In genomic region chr19:43468354-43469159, GRCh38 we compare ENCODE assay signal across 17 cellular contexts. TPM values are rescaled to one million over a fixed set of nuclear protein-coding genes. Genes with fewer than 3 reads are reported as not detected.
A peak's percentile ranks its signal among the peaks of the same experiment; 100 is the strongest.
DNase-seq lines count a peak whose midpoint lies in the region; ATAC-seq and TF ChIP-seq lines count a peak whose summit lies in the region.
"Had no signal": no experiment of that assay in that cellular context is flagged by ENCODE, and none has a peak within 500 bp of the region (broad histone marks: within the 10 kb centered on the region; RNA-seq: fewer than 3 reads in every experiment).

No MANE protein-coding gene starts in this region.

- peak overlapping the region; percentile 75 for H3K27ac Mint-ChIP-seq in activated naive CD4-positive, alpha-beta T cell treated with anti-CD3 and anti-CD28 coated beads for 36 hours
- H3K27ac Mint-ChIP-seq in activated naive CD4-positive, alpha-beta T cell treated with anti-CD3 and anti-CD28 coated beads, Interleukin-2, amount 50 U/mL, for 72 hours = peak overlapping the region in 1 of 2 donors; percentile 71
- H3K27ac Mint-ChIP-seq in dendritic cell treated with granulocyte-macrophage colony-stimulating factor and Interleukin-4, amounts not matched to agents 40 ng/mL and 50 ng/mL, for 4 days = peak overlapping the region; percentile 52
- peak overlapping the region; percentile 87 for H3K27ac Mint-ChIP-seq in type B pancreatic cell
- H3K27ac Mint-ChIP-seq: WTC11 had no signal

- H3K27ac ChIP-seq in RWPE1 = peak overlapping the region; percentile 79

- intact Hi-C loops in activated naive CD4-positive, alpha-beta T cell treated with anti-CD3 and anti-CD28 coated beads for 36 hours (cut with micrococcal nuclease) = loop anchor here (10.0 kb wide), 1 partner anchor 316 kb away; the partner anchor contains the start of gene KCNN4
- intact Hi-C loops in dendritic cell treated with granulocyte-macrophage colony-stimulating factor and Interleukin-4, amounts not matched to agents 40 ng/mL and 50 ng/mL, for 4 days (cut with micrococcal nuclease) = no loop called here

- no peak overlapping the region for H3K4me3 Mint-ChIP-seq in activated naive CD4-positive, alpha-beta T cell treated with anti-CD3 and anti-CD28 coated beads for 36 hours
- H3K4me3 Mint-ChIP-seq in dendritic cell treated with granulocyte-macrophage colony-stimulating factor and Interleukin-4, amounts not matched to agents 40 ng/mL and 50 ng/mL, for 4 days = no peak overlapping the region
- no peak overlapping the region for H3K4me3 Mint-ChIP-seq in type B pancreatic cell
- H3K4me3 Mint-ChIP-seq: WTC11 had no signal

- no peaks in the 10 kb centered on the region for H3K9me3 Mint-ChIP-seq in activated naive CD4-positive, alpha-beta T cell treated with anti-CD3 and anti-CD28 coated beads for 36 hours
- H3K9me3 Mint-ChIP-seq in activated naive CD4-positive, alpha-beta T cell treated with anti-CD3 and anti-CD28 coated beads, Interleukin-2, amount 50 U/mL, for 72 hours = no peaks in the 10 kb centered on the region
- H3K9me3 Mint-ChIP-seq in dendritic cell treated with granulocyte-macrophage colony-stimulating factor and Interleukin-4, amounts not matched to agents 40 ng/mL and 50 ng/mL, for 4 days = no peaks in the 10 kb centered on the region
- no peaks in the 10 kb centered on the region for H3K9me3 Mint-ChIP-seq in type B pancreatic cell
- H3K9me3 Mint-ChIP-seq: WTC11 had no signal

- POLR2A ChIA-PET in RWPE1 (lab: Yijun Ruan, JAX; ENCODE audit: low non-redundant PET) = no interaction called here

- H3K36me3 Mint-ChIP-seq in activated naive CD4-positive, alpha-beta T cell treated with anti-CD3 and anti-CD28 coated beads for 36 hours (ENCODE audit: low read depth) = no peaks in the 10 kb centered on the region
- H3K36me3 Mint-ChIP-seq in activated naive CD4-positive, alpha-beta T cell treated with anti-CD3 and anti-CD28 coated beads, Interleukin-2, amount 50 U/mL, for 72 hours = no peaks in the 10 kb centered on the region
- peaks cover 6% of the 10 kb centered on the region for H3K36me3 Mint-ChIP-seq in dendritic cell treated with granulocyte-macrophage colony-stimulating factor and Interleukin-4, amounts not matched to agents 40 ng/mL and 50 ng/mL, for 4 days (ENCODE audit: low read depth)
- H3K36me3 Mint-ChIP-seq in type B pancreatic cell = no peaks in the 10 kb centered on the region
- H3K36me3 Mint-ChIP-seq: WTC11 had no signal

- H3K4me1 Mint-ChIP-seq in activated naive CD4-positive, alpha-beta T cell treated with anti-CD3 and anti-CD28 coated beads for 36 hours (ENCODE audit: low read depth) = peaks cover 64% of the 10 kb centered on the region
- peaks cover 59% of the 10 kb centered on the region for H3K4me1 Mint-ChIP-seq in dendritic cell treated with granulocyte-macrophage colony-stimulating factor and Interleukin-4, amounts not matched to agents 40 ng/mL and 50 ng/mL, for 4 days (ENCODE audit: low read depth)
- peaks cover 8% of the 10 kb centered on the region for H3K4me1 Mint-ChIP-seq in type B pancreatic cell (ENCODE audit: unreplicated experiment)

- TF ChIP-seq CTCF in RWPE1 (conservative IDR thresholded peaks at IDR 0.05; ENCODE audit: low read depth) (no peak), type B pancreatic cell (conservative IDR thresholded peaks at IDR 0.05) (no peak)

- CTCF ChIA-PET in activated naive CD4-positive, alpha-beta T cell treated with anti-CD3 and anti-CD28 coated beads for 36 hours (lab: Charles Lee) = interaction anchor here (0.6 to 3.2 kb wide), 4 partner anchors 12 to 51 kb away, joined by 3 to 12 read pairs (median 4); no protein-coding TSS in a partner anchor
- CTCF ChIA-PET in RWPE1 (lab: Yijun Ruan, JAX) = interaction anchor here (0.8 kb wide), 1 partner anchor 126 kb away, joined by 3 read pairs; no protein-coding TSS in a partner anchor

- DNase-seq in activated naive CD4-positive, alpha-beta T cell treated with anti-CD3 and anti-CD28 coated beads for 36 hours = no peak
- no peak for DNase-seq in activated naive CD4-positive, alpha-beta T cell treated with anti-CD3 and anti-CD28 coated beads, Interleukin-2, amount 50 U/mL, for 72 hours (ENCODE audit: low spot score in 2 of 2)
- DNase-seq in RWPE1 (ENCODE audit: low spot score) (no peak), type B pancreatic cell (ENCODE audit: extremely low spot score, unreplicated experiment) (no peak), 8988T (no peak), cerebellum (ENCODE audit: low spot score) (no peak)
- DNase-seq: activated T-cell treated with anti-CD3 and anti-CD28 coated beads, Interleukin-2, amount 50 U/mL, for 48 hours; dorsolateral prefrontal cortex; hypothalamus; NCI-H187 treated with DMSO at 0.1 percent for 48 hours; NCI-H524; substantia nigra had no signal

- ATAC-seq in activated naive CD4-positive, alpha-beta T cell treated with anti-CD3 and anti-CD28 coated beads, Interleukin-2, amount 50 U/mL, for 72 hours = no peak
- no peak for ATAC-seq in HG02798 (IDR thresholded peaks at IDR 0.05; ENCODE audit: poor library complexity, unreplicated experiment)
- ATAC-seq: left lobe of liver, WTC11 had no signal

- no peaks in the 10 kb centered on the region for H3K27me3 Mint-ChIP-seq in activated naive CD4-positive, alpha-beta T cell treated with anti-CD3 and anti-CD28 coated beads for 36 hours (ENCODE audit: low read depth)
- H3K27me3 Mint-ChIP-seq in dendritic cell treated with granulocyte-macrophage colony-stimulating factor and Interleukin-4, amounts not matched to agents 40 ng/mL and 50 ng/mL, for 4 days = peaks cover 27% of the 10 kb centered on the region
- H3K27me3 Mint-ChIP-seq in type B pancreatic cell = no peaks in the 10 kb centered on the region

RNA-seq across cellular contexts. Expression of gene LYPD3, which starts 3.1 kb away (rescaled TPM):
- 1 to 10 TPM; 1.5 to 1.6 TPM for total RNA-seq in activated naive CD4-positive, alpha-beta T cell treated with anti-CD3 and anti-CD28 coated beads for 36 hours
- total RNA-seq in activated naive CD4-positive, alpha-beta T cell treated with anti-CD3 and anti-CD28 coated beads, Interleukin-2, amount 50 U/mL, for 72 hours = 1 to 10 TPM; 3.0 to 7.1 TPM
- total RNA-seq in type B pancreatic cell (ENCODE audit: low replicate concordance) = 13.3 and 66.4 TPM in 2 replicates
- total RNA-seq in cerebellum = not detected
- total RNA-seq: OCI-LY7 had no signal

RNA-seq across cellular contexts. Expression of gene PHLDB3, which starts 36.0 kb away (rescaled TPM):
- total RNA-seq in activated naive CD4-positive, alpha-beta T cell treated with anti-CD3 and anti-CD28 coated beads for 36 hours = 10 to 100 TPM; 12.9 to 14.9 TPM
- 10 to 100 TPM; 23.1 to 27.3 TPM for total RNA-seq in activated naive CD4-positive, alpha-beta T cell treated with anti-CD3 and anti-CD28 coated beads, Interleukin-2, amount 50 U/mL, for 72 hours
- total RNA-seq in type B pancreatic cell (ENCODE audit: low replicate concordance) (37.9 and 114 TPM in 2 replicates), cerebellum (5.0 TPM)

RNA-seq across cellular contexts. Expression of gene TEX101, which starts 53.9 kb away (rescaled TPM):
- total RNA-seq in activated naive CD4-positive, alpha-beta T cell treated with anti-CD3 and anti-CD28 coated beads for 36 hours = not detected
- total RNA-seq in activated naive CD4-positive, alpha-beta T cell treated with anti-CD3 and anti-CD28 coated beads, Interleukin-2, amount 50 U/mL, for 72 hours = not detected
- not detected in 2 replicates for total RNA-seq in type B pancreatic cell (ENCODE audit: low replicate concordance)
- total RNA-seq in cerebellum = not detected
- total RNA-seq: left lobe of liver, OCI-LY7, WTC11 had no signal

RNA-seq across cellular contexts. Expression of gene ETHE1, which starts 58.4 kb away (rescaled TPM):
- total RNA-seq in activated naive CD4-positive, alpha-beta T cell treated with anti-CD3 and anti-CD28 coated beads for 36 hours = 10 to 100 TPM; 62.1 to 64.4 TPM
- total RNA-seq in activated naive CD4-positive, alpha-beta T cell treated with anti-CD3 and anti-CD28 coated beads, Interleukin-2, amount 50 U/mL, for 72 hours = 10 to 100 TPM; 88.0 to 89.2 TPM
- total RNA-seq in type B pancreatic cell (ENCODE audit: low replicate concordance) (57.3 and 116 TPM in 2 replicates), cerebellum (15.5 TPM)
